ENCODE assay signal across 8 cellular contexts in the genomic region with DNA sequence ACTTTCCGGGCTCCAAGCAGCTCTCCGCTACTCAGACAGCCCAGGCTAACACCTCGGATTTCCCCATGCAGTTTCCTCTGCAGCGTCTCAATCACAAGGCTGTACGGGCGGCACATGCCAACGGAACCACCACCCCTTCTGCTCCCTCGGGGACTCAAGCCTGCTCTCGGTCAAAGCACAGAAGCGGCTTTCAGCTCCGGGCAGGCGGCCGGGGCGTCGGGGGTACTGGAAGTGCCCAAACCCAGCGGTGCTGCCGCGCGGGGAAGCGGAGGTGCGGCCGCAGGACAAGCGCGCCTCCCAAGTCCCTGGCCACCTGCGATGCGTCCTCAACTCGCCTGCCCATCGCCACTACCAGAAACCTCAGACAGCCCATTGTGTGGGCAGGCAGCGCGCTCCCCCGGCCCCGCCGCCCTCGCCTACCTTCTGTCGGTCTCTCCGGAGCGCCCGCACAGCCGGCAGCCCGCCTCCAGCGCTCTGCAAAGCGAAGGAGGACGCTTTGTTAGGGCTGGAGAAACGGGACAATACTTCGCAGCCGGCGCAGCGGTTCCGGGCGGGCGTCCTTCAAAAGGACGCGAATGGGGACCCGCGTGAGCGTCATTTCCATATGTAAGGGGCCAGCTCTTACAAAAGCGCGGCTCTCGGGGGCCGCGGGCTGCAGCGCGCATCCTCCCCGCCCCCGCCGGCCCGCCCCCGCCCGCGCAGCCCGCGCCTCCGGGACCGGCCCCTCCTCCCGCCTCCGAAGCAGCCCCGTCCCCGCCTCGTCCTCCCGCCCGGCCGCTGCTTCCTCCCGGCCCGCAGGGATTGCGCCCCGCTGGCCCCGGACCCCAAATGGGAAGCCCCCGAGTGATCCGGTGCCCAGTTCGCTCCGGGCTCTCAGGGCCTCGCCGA. TPM values are rescaled to one million over a fixed set of nuclear protein-coding genes. Genes with fewer than 3 reads are reported as not detected.
A peak's percentile ranks its signal among the peaks of the same experiment; 100 is the strongest.
DNase-seq lines count a peak whose midpoint lies in the region; ATAC-seq and TF ChIP-seq lines count a peak whose summit lies in the region.

No MANE protein-coding gene starts in this region.

- peaks cover 6% of the 10 kb centered on the region for H3K27me3 Mint-ChIP-seq in activated CD4-positive, alpha-beta T cell treated with anti-CD3 and anti-CD28 coated beads for 36 hours

- peaks cover 58% of the 10 kb centered on the region for H3K4me1 Mint-ChIP-seq in activated CD4-positive, alpha-beta T cell treated with anti-CD3 and anti-CD28 coated beads for 36 hours

- CTCF ChIA-PET in activated CD4-positive, alpha-beta T cell treated with anti-CD3 and anti-CD28 coated beads for 36 hours (lab: Charles Lee) = interaction anchor here (0.5 to 3.9 kb wide), 13 partner anchors 8 to 1210 kb away, joined by 3 to 21 read pairs (median 4); no protein-coding TSS in a partner anchor

- TF ChIP-seq RAD21 in liver (IDR thresholded peaks at IDR 0.05) = no peak

- H3K9me3 ChIP-seq in colonic mucosa (no peaks in the 10 kb centered on the region), liver (ENCODE audit: control insufficient read depth in 4 of 4, low read length in 3 of 4) (no peaks in the 10 kb centered on the region)

- TF ChIP-seq CTCF in colonic mucosa (IDR thresholded peaks at IDR 0.05) (no peak), liver (IDR thresholded peaks at IDR 0.05; ENCODE audit: low read depth, low read length, missing input control) (no peak)

- H3K27me3 ChIP-seq in colonic mucosa (no peaks in the 10 kb centered on the region), liver (ENCODE audit: control insufficient read depth in 4 of 4, insufficient read depth in 4 of 4, low read length in 3 of 4) (no peaks in the 10 kb centered on the region)

- peak overlapping the region; percentile 77 for H3K27ac Mint-ChIP-seq in activated CD4-positive, alpha-beta T cell treated with anti-CD3 and anti-CD28 coated beads for 36 hours

- H3K27ac ChIP-seq in colonic mucosa = peak overlapping the region; percentile 82
- peak overlapping the region; percentile 67 to 71 for H3K27ac ChIP-seq in liver (ENCODE audit: low read depth in 1 of 2, low read length in 2 of 2)

- H3K4me3 ChIP-seq in colonic mucosa (peak overlapping the region; percentile 65), liver (ENCODE audit: low read depth in 1 of 3, low read length in 3 of 3) (peak overlapping the region; percentile 60 to 96 (median 71))

- peak; percentile 50 for ATAC-seq in GM18498 (IDR thresholded peaks at IDR 0.05; ENCODE audit: unreplicated experiment)
- peak; percentile 47 for ATAC-seq in HG02798 (IDR thresholded peaks at IDR 0.05; ENCODE audit: poor library complexity, unreplicated experiment)
- peak; percentile 68 for ATAC-seq in activated CD4-positive, alpha-beta T cell treated with anti-CD3 and anti-CD28 coated beads for 36 hours

- WGBS in liver = under 1% methylated on average over 93 of the region's 93 CpGs

- H3K9ac ChIP-seq in colonic mucosa (ENCODE audit: low read depth in 2 of 2, low read length in 2 of 2) = peak overlapping the region; percentile 70 to 87
- H3K9ac ChIP-seq in liver (ENCODE audit: low read depth in 1 of 2, low read length in 2 of 2) = no peak overlapping the region

- H3K4me3 Mint-ChIP-seq in activated CD4-positive, alpha-beta T cell treated with anti-CD3 and anti-CD28 coated beads for 36 hours = peak overlapping the region; percentile 91

- no peaks in the 10 kb centered on the region for H3K4me1 ChIP-seq in colonic mucosa
- H3K4me1 ChIP-seq in liver (ENCODE audit: control insufficient read depth in 4 of 4, insufficient read depth in 4 of 4, low read length in 3 of 4) = peaks cover 0 to 28% (median 12%) of the 10 kb centered on the region in 4 donors

- intact Hi-C loops in activated CD4-positive, alpha-beta T cell treated with anti-CD3 and anti-CD28 coated beads for 36 hours (cut with DNase I, micrococcal nuclease) = loop anchor here (1.0 to 10.0 kb wide), 9 partner anchors 8 to 1209 kb away; a partner anchor contains a TSS
- intact Hi-C loops in colonic mucosa (cut with DNase I) = no loop called here

- H3K36me3 Mint-ChIP-seq in activated CD4-positive, alpha-beta T cell treated with anti-CD3 and anti-CD28 coated beads for 36 hours (ENCODE audit: low read depth) = peaks cover 9% of the 10 kb centered on the region

- POLR2A ChIA-PET in activated CD4-positive, alpha-beta T cell treated with anti-CD3 and anti-CD28 coated beads for 36 hours (lab: Charles Lee) = interaction anchor here (0.6 to 2.5 kb wide), 6 partner anchors 9 to 1021 kb away, joined by 3 to 10 read pairs (median 3); no protein-coding TSS in a partner anchor

- H3K9me3 Mint-ChIP-seq in activated CD4-positive, alpha-beta T cell treated with anti-CD3 and anti-CD28 coated beads for 36 hours (ENCODE audit: low read depth) = no peaks in the 10 kb centered on the region

- H3K36me3 ChIP-seq in colonic mucosa (no peaks in the 10 kb centered on the region), liver (ENCODE audit: control insufficient read depth in 4 of 4, insufficient read depth in 3 of 4, low read depth in 1 of 4, low read length in 3 of 4) (no peaks in the 10 kb centered on the region)

- DNase-seq in NCI-H1930 (lab: John Stamatoyannopoulos, UW) (peak; percentile 8 to 31), colonic mucosa (peak; percentile 56), COLO829 (ENCODE audit: low spot score) (no peak)
- DNase-seq in activated CD4-positive, alpha-beta T cell treated with anti-CD3 and anti-CD28 coated beads for 36 hours = peak; percentile 80
- DNase-seq in stimulated activated CD4-positive, alpha-beta T cell treated with anti-CD3 and anti-CD28 coated beads, Interleukin-4, amount 100 ng/mL, for 24 hours = peak; percentile 67

TF ChIP-seq in liver, 16 proteins besides CTCF, POLR2A, EP300 and RAD21:
- no peak for TF ChIP-seq JUND (IDR thresholded peaks at IDR 0.05)
- TF ChIP-seq FOXA2 (IDR thresholded peaks at IDR 0.05) = no peak
- no peak for TF ChIP-seq HNF4G (IDR thresholded peaks at IDR 0.05)
- TF ChIP-seq, protein P1, sequence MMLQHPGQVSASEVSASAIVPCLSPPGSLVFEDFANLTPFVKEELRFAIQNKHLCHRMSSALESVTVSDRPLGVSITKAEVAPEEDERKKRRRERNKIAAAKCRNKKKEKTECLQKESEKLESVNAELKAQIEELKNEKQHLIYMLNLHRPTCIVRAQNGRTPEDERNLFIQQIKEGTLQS (IDR thresholded peaks at IDR 0.05) = no peak
- no peak for TF ChIP-seq HNF4A (conservative IDR thresholded peaks at IDR 0.05)
- TF ChIP-seq, protein P2, sequence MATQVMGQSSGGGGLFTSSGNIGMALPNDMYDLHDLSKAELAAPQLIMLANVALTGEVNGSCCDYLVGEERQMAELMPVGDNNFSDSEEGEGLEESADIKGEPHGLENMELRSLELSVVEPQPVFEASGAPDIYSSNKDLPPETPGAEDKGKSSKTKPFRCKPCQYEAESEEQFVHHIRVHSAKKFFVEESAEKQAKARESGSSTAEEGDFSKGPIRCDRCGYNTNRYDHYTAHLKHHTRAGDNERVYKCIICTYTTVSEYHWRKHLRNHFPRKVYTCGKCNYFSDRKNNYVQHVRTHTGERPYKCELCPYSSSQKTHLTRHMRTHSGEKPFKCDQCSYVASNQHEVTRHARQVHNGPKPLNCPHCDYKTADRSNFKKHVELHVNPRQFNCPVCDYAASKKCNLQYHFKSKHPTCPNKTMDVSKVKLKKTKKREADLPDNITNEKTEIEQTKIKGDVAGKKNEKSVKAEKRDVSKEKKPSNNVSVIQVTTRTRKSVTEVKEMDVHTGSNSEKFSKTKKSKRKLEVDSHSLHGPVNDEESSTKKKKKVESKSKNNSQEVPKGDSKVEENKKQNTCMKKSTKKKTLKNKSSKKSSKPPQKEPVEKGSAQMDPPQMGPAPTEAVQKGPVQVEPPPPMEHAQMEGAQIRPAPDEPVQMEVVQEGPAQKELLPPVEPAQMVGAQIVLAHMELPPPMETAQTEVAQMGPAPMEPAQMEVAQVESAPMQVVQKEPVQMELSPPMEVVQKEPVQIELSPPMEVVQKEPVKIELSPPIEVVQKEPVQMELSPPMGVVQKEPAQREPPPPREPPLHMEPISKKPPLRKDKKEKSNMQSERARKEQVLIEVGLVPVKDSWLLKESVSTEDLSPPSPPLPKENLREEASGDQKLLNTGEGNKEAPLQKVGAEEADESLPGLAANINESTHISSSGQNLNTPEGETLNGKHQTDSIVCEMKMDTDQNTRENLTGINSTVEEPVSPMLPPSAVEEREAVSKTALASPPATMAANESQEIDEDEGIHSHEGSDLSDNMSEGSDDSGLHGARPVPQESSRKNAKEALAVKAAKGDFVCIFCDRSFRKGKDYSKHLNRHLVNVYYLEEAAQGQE (IDR thresholded peaks at IDR 0.05) = no peak
- TF ChIP-seq NR2F2 (IDR thresholded peaks at IDR 0.05) = no peak
- no peak for TF ChIP-seq GABPA (IDR thresholded peaks at IDR 0.05 in 1 of 2, conservative IDR thresholded peaks at IDR 0.05 in 1 of 2)

RNA-seq across cellular contexts. Expression of a gene that starts 0.7 kb away (rescaled TPM):
- 10 to 100 TPM; 47.5 to 53.8 TPM for total RNA-seq in activated CD4-positive, alpha-beta T cell treated with anti-CD3 and anti-CD28 coated beads for 36 hours
- total RNA-seq in colonic mucosa (10 to 100 TPM; 13.7 to 19.8 TPM), liver (10 to 100 TPM in 1 of 2 donors, 1 to 10 TPM in 1; 6.0 to 11.1 TPM)
- polyA plus RNA-seq in liver = 1 to 10 TPM; 1.7 to 2.1 TPM

RNA-seq across cellular contexts. Expression of a gene that starts 41.6 kb away (rescaled TPM):
- not detected for total RNA-seq in activated CD4-positive, alpha-beta T cell treated with anti-CD3 and anti-CD28 coated beads for 36 hours
- total RNA-seq in colonic mucosa (10 to 100 TPM; 11.0 to 20.7 TPM), liver (under 1 TPM in 1 of 2 donors, not detected in 1; 0.09 TPM)
- under 1 TPM in 1 of 2 donors, not detected in 1; 0.58 TPM for polyA plus RNA-seq in liver

Comparison
In these comparisons a context has a peak if more than half of its experiments do, and no peak if none do; other contexts are left out.
1. H3K9ac ChIP-seq: peak in colonic mucosa (2 of 2); none in liver (0 of 2).
2. RNA of a gene that starts 41.6 kb away (total RNA-seq): 11.0 to 20.7 TPM in colonic mucosa; 0.09 TPM in liver and not detected in activated CD4-positive, alpha-beta T cell treated with anti-CD3 and anti-CD28 coated beads for 36 hours; every median in the first group is over 10 times any median in the second.
3. Peak in every context shown above with its lines, with median percentiles within 50 percentile points of each other: ATAC-seq.